ENCODE assay signal across 1 cellular context in genomic region chr2:44955593-44956449, GRCh38.
TF ChIP-seq lines count a peak whose summit lies in the region.

No MANE protein-coding gene starts in this region.

TF ChIP-seq in HepG2, 621 proteins besides CTCF, POLR2A, EP300 and RAD21 (continued from another document and continues in another):
- TF ChIP-seq, protein P1, sequence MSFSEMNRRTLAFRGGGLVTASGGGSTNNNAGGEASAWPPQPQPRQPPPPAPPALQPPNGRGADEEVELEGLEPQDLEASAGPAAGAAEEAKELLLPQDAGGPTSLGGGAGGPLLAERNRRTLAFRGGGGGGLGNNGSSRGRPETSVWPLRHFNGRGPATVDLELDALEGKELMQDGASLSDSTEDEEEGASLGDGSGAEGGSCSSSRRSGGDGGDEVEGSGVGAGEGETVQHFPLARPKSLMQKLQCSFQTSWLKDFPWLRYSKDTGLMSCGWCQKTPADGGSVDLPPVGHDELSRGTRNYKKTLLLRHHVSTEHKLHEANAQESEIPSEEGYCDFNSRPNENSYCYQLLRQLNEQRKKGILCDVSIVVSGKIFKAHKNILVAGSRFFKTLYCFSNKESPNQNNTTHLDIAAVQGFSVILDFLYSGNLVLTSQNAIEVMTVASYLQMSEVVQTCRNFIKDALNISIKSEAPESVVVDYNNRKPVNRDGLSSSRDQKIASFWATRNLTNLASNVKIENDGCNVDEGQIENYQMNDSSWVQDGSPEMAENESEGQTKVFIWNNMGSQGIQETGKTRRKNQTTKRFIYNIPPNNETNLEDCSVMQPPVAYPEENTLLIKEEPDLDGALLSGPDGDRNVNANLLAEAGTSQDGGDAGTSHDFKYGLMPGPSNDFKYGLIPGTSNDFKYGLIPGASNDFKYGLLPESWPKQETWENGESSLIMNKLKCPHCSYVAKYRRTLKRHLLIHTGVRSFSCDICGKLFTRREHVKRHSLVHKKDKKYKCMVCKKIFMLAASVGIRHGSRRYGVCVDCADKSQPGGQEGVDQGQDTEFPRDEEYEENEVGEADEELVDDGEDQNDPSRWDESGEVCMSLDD (CRISPR knock-in tag; IDR thresholded peaks at IDR 0.05; ENCODE audit: borderline replicate concordance), result no peak
- TF ChIP-seq ZNF101 (CRISPR knock-in tag; IDR thresholded peaks at IDR 0.05; ENCODE audit: borderline replicate concordance, low read depth), result no peak
- TF ChIP-seq PHF8 (CRISPR knock-in tag; IDR thresholded peaks at IDR 0.05), result peak; percentile 53; the same call in 1 of the 2 replicates
- TF ChIP-seq POLR2AphosphoS2 (IDR thresholded peaks at IDR 0.05; ENCODE audit: low read depth, low read length), result no peak
- TF ChIP-seq ARNT2 (CRISPR knock-in tag; IDR thresholded peaks at IDR 0.05; ENCODE audit: low read depth), result peak; percentile 70
- peak; percentile 45 for TF ChIP-seq ZNF883 (CRISPR knock-in tag; IDR thresholded peaks at IDR 0.05; ENCODE audit: not compliant biosample characterization)
- TF ChIP-seq ATRX (CRISPR knock-in tag; IDR thresholded peaks at IDR 0.05; ENCODE audit: borderline replicate concordance), result 0 out of 2 replicates have a peak, but pooled peaks have one; percentile 27
- peak; percentile 69 for TF ChIP-seq ZBTB7B (CRISPR knock-in tag; IDR thresholded peaks at IDR 0.05)
- TF ChIP-seq ZNF646 (CRISPR knock-in tag; IDR thresholded peaks at IDR 0.05), result no peak
- no peak for TF ChIP-seq STAT6 (CRISPR knock-in tag; IDR thresholded peaks at IDR 0.05; ENCODE audit: borderline replicate concordance)
- no peak for TF ChIP-seq TCF7L2 (IDR thresholded peaks at IDR 0.05; ENCODE audit: low read depth, low read length)
- no peak for TF ChIP-seq RCOR2 (CRISPR knock-in tag; IDR thresholded peaks at IDR 0.05)
- TF ChIP-seq, protein P2, sequence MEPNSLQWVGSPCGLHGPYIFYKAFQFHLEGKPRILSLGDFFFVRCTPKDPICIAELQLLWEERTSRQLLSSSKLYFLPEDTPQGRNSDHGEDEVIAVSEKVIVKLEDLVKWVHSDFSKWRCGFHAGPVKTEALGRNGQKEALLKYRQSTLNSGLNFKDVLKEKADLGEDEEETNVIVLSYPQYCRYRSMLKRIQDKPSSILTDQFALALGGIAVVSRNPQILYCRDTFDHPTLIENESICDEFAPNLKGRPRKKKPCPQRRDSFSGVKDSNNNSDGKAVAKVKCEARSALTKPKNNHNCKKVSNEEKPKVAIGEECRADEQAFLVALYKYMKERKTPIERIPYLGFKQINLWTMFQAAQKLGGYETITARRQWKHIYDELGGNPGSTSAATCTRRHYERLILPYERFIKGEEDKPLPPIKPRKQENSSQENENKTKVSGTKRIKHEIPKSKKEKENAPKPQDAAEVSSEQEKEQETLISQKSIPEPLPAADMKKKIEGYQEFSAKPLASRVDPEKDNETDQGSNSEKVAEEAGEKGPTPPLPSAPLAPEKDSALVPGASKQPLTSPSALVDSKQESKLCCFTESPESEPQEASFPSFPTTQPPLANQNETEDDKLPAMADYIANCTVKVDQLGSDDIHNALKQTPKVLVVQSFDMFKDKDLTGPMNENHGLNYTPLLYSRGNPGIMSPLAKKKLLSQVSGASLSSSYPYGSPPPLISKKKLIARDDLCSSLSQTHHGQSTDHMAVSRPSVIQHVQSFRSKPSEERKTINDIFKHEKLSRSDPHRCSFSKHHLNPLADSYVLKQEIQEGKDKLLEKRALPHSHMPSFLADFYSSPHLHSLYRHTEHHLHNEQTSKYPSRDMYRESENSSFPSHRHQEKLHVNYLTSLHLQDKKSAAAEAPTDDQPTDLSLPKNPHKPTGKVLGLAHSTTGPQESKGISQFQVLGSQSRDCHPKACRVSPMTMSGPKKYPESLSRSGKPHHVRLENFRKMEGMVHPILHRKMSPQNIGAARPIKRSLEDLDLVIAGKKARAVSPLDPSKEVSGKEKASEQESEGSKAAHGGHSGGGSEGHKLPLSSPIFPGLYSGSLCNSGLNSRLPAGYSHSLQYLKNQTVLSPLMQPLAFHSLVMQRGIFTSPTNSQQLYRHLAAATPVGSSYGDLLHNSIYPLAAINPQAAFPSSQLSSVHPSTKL (CRISPR knock-in tag; IDR thresholded peaks at IDR 0.05), result peak; percentile 57; the same call in 1 of the 2 replicates
- peak; percentile 32 for TF ChIP-seq YEATS2 (CRISPR knock-in tag; IDR thresholded peaks at IDR 0.05; ENCODE audit: borderline replicate concordance)
- TF ChIP-seq ARNTL (CRISPR knock-in tag; IDR thresholded peaks at IDR 0.05), result no peak
- TF ChIP-seq ZSCAN12 (CRISPR knock-in tag; IDR thresholded peaks at IDR 0.05), result no peak
- TF ChIP-seq ZNF17 (CRISPR knock-in tag; IDR thresholded peaks at IDR 0.05), result no peak
- TF ChIP-seq ZNF281 (CRISPR knock-in tag; IDR thresholded peaks at IDR 0.05; ENCODE audit: borderline replicate concordance), result no peak
- peak; percentile 82; the same call in 1 of the 2 replicates for TF ChIP-seq KDM5B (CRISPR knock-in tag; IDR thresholded peaks at IDR 0.05; ENCODE audit: borderline replicate concordance)
- peak; percentile 32; the same call in 1 of the 2 replicates for TF ChIP-seq HDAC1 (CRISPR knock-in tag; IDR thresholded peaks at IDR 0.05)
- TF ChIP-seq WIZ (CRISPR knock-in tag; IDR thresholded peaks at IDR 0.05), result peak; percentile 70; the same call in 1 of the 2 replicates
- no peak for TF ChIP-seq HHEX (CRISPR knock-in tag; IDR thresholded peaks at IDR 0.05)
- peak; percentile 98 for TF ChIP-seq MTF2 (CRISPR knock-in tag; IDR thresholded peaks at IDR 0.05; ENCODE audit: borderline replicate concordance)
- TF ChIP-seq NR2C2 (CRISPR knock-in tag; IDR thresholded peaks at IDR 0.05; ENCODE audit: borderline replicate concordance), result no peak
- no peak for TF ChIP-seq DNMT3B (CRISPR knock-in tag; conservative IDR thresholded peaks at IDR 0.05)
- no peak for TF ChIP-seq ZNF567 (CRISPR knock-in tag; IDR thresholded peaks at IDR 0.05; ENCODE audit: borderline replicate concordance)
- TF ChIP-seq, protein P3, sequence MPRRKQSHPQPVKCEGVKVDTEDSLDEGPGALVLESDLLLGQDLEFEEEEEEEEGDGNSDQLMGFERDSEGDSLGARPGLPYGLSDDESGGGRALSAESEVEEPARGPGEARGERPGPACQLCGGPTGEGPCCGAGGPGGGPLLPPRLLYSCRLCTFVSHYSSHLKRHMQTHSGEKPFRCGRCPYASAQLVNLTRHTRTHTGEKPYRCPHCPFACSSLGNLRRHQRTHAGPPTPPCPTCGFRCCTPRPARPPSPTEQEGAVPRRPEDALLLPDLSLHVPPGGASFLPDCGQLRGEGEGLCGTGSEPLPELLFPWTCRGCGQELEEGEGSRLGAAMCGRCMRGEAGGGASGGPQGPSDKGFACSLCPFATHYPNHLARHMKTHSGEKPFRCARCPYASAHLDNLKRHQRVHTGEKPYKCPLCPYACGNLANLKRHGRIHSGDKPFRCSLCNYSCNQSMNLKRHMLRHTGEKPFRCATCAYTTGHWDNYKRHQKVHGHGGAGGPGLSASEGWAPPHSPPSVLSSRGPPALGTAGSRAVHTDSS (CRISPR knock-in tag; conservative IDR thresholded peaks at IDR 0.05), result no peak
- TF ChIP-seq, protein P4, sequence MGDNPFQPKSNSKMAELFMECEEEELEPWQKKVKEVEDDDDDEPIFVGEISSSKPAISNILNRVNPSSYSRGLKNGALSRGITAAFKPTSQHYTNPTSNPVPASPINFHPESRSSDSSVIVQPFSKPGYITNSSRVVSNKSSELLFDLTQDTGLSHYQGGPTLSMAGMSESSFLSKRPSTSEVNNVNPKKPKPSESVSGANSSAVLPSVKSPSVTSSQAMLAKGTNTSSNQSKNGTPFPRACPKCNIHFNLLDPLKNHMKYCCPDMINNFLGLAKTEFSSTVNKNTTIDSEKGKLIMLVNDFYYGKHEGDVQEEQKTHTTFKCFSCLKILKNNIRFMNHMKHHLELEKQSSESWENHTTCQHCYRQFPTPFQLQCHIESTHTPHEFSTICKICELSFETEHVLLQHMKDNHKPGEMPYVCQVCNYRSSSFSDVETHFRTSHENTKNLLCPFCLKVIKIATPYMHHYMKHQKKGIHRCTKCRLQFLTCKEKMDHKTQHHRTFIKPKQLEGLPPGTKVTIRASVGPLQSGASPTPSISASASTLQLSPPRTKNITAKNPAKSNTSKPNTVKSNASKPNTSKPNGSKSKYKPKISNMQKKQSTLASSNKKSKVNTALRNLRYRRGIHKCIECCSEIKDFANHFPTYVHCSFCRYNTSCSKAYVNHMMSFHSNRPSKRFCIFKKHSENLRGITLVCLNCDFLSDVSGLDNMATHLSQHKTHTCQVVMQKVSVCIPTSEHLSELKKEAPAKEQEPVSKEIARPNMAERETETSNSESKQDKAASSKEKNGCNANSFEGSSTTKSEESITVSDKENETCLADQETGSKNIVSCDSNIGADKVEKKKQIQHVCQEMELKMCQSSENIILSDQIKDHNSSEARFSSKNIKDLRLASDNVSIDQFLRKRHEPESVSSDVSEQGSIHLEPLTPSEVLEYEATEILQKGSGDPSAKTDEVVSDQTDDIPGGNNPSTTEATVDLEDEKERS (CRISPR knock-in tag; IDR thresholded peaks at IDR 0.05), result peak; percentile 67; the same call in 1 of the 2 replicates
- TF ChIP-seq SCMH1 (CRISPR knock-in tag; IDR thresholded peaks at IDR 0.05; ENCODE audit: borderline replicate concordance), result no peak
- peak; percentile 60; the same call in 1 of the 2 replicates for TF ChIP-seq ZFX (CRISPR knock-in tag; IDR thresholded peaks at IDR 0.05; ENCODE audit: low read depth)
- peak; percentile 47; the same call in 1 of the 2 replicates for TF ChIP-seq ZMYM4 (CRISPR knock-in tag; IDR thresholded peaks at IDR 0.05)
- TF ChIP-seq TCF7 (IDR thresholded peaks at IDR 0.05; ENCODE audit: low read depth), result no peak
- TF ChIP-seq DNMT1 (CRISPR knock-in tag; IDR thresholded peaks at IDR 0.05), result peak; percentile 90; the same call in 1 of the 2 replicates
